17 cellular contexts compared by ENCODE assay signal in genomic region chr5:159128070-159128507, GRCh38. TPM values are rescaled to one million over a fixed set of nuclear protein-coding genes. Genes with fewer than 3 reads are reported as not detected.
DNase-seq lines count a peak whose midpoint lies in the region; ATAC-seq, FAIRE-seq and TF ChIP-seq lines count a peak whose summit lies in the region.
"Had no signal": no experiment of that assay in that cellular context is flagged by ENCODE, and none has a peak within 500 bp of the region (broad histone marks: within the 10 kb centered on the region; RNA-seq: fewer than 3 reads in every experiment).

No MANE protein-coding gene starts in this region.

- H3K4me2 ChIP-seq in SK-N-SH (no peak overlapping the region), K562 (ENCODE audit: insufficient read depth, low read length) (peak overlapping the region; percentile 14; the same call in 1 of the 2 replicates), trophoblast cell (ENCODE audit: low read length) (no peak overlapping the region), GM23338 (no peak overlapping the region)
- H3K4me2 ChIP-seq: BLaER1 had no signal

- no peaks in the 10 kb centered on the region for H3K36me3 Mint-ChIP-seq in GM23338 (ENCODE audit: low read depth)

- H2AK5ac ChIP-seq in trophoblast cell (ENCODE audit: low read length), result no peak overlapping the region

- H3K27me3 Mint-ChIP-seq in GM23338 (ENCODE audit: insufficient read depth, low read depth, poor library complexity), result peaks cover 1% of the 10 kb centered on the region

- no peaks in the 10 kb centered on the region for H3K9me2 ChIP-seq in SK-N-SH
- H3K9me2 ChIP-seq in GM23338 (ENCODE audit: insufficient read depth), result no peaks in the 10 kb centered on the region

- H3K27me3 ChIP-seq in SK-N-SH (ENCODE audit: insufficient read depth), result no peaks in the 10 kb centered on the region; the same call in 1 of the 2 replicates
- no peaks in the 10 kb centered on the region for H3K27me3 ChIP-seq in K562 (ENCODE audit: control insufficient read depth in 2 of 2, insufficient read depth in 2 of 2, low read length in 2 of 2)
- no peaks in the 10 kb centered on the region for H3K27me3 ChIP-seq in trophoblast cell (ENCODE audit: insufficient read depth, low read length)
- H3K27me3 ChIP-seq in GM23338 (ENCODE audit: insufficient read depth), result no peaks in the 10 kb centered on the region
- H3K27me3 ChIP-seq: BLaER1 had no signal

- ATAC-seq in SK-N-SH treated with all-trans-retinoic acid at 6 μM for 48 hours (no peak), K562 (peak; percentile 94), HG02970 (IDR thresholded peaks at IDR 0.05; ENCODE audit: low FRiP score, unreplicated experiment) (no peak), GM23338 (no peak)

- in situ Hi-C loops in K562 (cut with MboI), result no loop called here

- no peak for TF ChIP-seq POLR2A in K562 (conservative IDR thresholded peaks at IDR 0.05)

- H3K36me3 ChIP-seq in SK-N-SH (replicated peaks in 1 of 2; ENCODE audit: control insufficient read depth in 1 of 2, insufficient read depth in 2 of 2, low read length in 1 of 2) (peaks cover 0 to 4% of the 10 kb centered on the region in 2 experiments), K562 (ENCODE audit: control insufficient read depth, insufficient read depth, low read length) (no peaks in the 10 kb centered on the region), trophoblast cell (ENCODE audit: control insufficient read depth in 1 of 2, insufficient read depth in 2 of 2, low read length in 2 of 2) (no peaks in the 10 kb centered on the region), GM23338 (ENCODE audit: insufficient read depth) (no peaks in the 10 kb centered on the region)
- H3K36me3 ChIP-seq: BLaER1 had no signal

- H3K79me2 ChIP-seq in SK-N-SH (ENCODE audit: insufficient read depth), result no peaks in the 10 kb centered on the region
- no peaks in the 10 kb centered on the region for H3K79me2 ChIP-seq in K562 (ENCODE audit: control insufficient read depth, insufficient read depth, low read length)
- H3K79me2 ChIP-seq in trophoblast cell (ENCODE audit: control insufficient read depth, insufficient read depth, low read length, poor library complexity), result no peaks in the 10 kb centered on the region
- no peaks in the 10 kb centered on the region for H3K79me2 ChIP-seq in GM23338 (replicated peaks; ENCODE audit: insufficient read depth)

- H3K27ac ChIP-seq in SK-N-SH (ENCODE audit: low read depth in 2 of 2, low read length in 1 of 2) (no peak overlapping the region), K562 (ENCODE audit: extremely low read depth, low read depth, low read length) (peak overlapping the region; percentile 28), trophoblast cell (ENCODE audit: low read depth, low read length) (no peak overlapping the region), GM23338 (ENCODE audit: low read depth) (no peak overlapping the region)
- H3K27ac ChIP-seq: 22Rv1, BLaER1 had no signal

- CTCF ChIA-PET in SK-N-SH (lab: Yijun Ruan, JAX), result interaction anchor here (1.2 to 1.6 kb wide), 3 partner anchors 21 to 433 kb away, joined by 5 to 6 read pairs (median 5); no protein-coding TSS in a partner anchor
- CTCF ChIA-PET in K562 (lab: Yijun Ruan, JAX; ENCODE audit: low intra/inter-chr PET ratio), result no interaction called here

- POLR2A ChIA-PET in SK-N-SH (lab: Yijun Ruan, JAX) (no interaction called here), K562 (lab: Yijun Ruan, JAX) (interaction anchor here (0.6 to 0.7 kb wide), 2 partner anchors 23 to 421 kb away, joined by 3 to 4 read pairs; no protein-coding TSS in a partner anchor)

- FAIRE-seq in K562 (lab: Jason Lieb, UNC), result peak; percentile 93
- FAIRE-seq: GM12891 had no signal

- no peak overlapping the region for H2BK120ac ChIP-seq in trophoblast cell (ENCODE audit: insufficient read depth, low read length, poor library complexity)

- H3K9ac ChIP-seq in SK-N-SH (no peak overlapping the region), K562 (ENCODE audit: insufficient read depth in 1 of 2, low read depth in 2 of 2, low read length in 2 of 2) (no peak overlapping the region), trophoblast cell (ENCODE audit: low read length) (peak overlapping the region; percentile 11)
- H3K9ac ChIP-seq: BLaER1 had no signal

- H3F3A ChIP-seq in SK-N-SH (replicated peaks; ENCODE audit: insufficient read depth), result no peaks in the 10 kb centered on the region
- H3F3A ChIP-seq in GM23338 (replicated peaks; ENCODE audit: low read depth), result no peaks in the 10 kb centered on the region

- H3K4me3 Mint-ChIP-seq in GM23338, result no peak overlapping the region
- H3K4me3 Mint-ChIP-seq: CD8-positive, alpha-beta memory T cell; HFFc6 had no signal

- 53% methylated on average over 6 of the region's 6 CpGs for WGBS in SK-N-SH (ENCODE audit: low lambda C conversion rate)
- 3% methylated on average over 6 of the region's 6 CpGs for WGBS in K562 (ENCODE audit: insufficient coverage, low coverage, missing lambda C conversion rate)
- WGBS in trophoblast cell (ENCODE audit: extremely low coverage, insufficient coverage, insufficient read length), result no CpG with 5 or more reads among the region's 6 CpGs

- H2BK5ac ChIP-seq in trophoblast cell (ENCODE audit: low read depth, low read length, poor library complexity), result no peak overlapping the region

- no peak overlapping the region for H3K14ac ChIP-seq in trophoblast cell (ENCODE audit: low read length)

- no peak overlapping the region for H2AFZ ChIP-seq in SK-N-SH (ENCODE audit: low read depth)
- H2AFZ ChIP-seq in K562 (ENCODE audit: low read depth, low read length), result no peak overlapping the region
- no peak overlapping the region for H2AFZ ChIP-seq in trophoblast cell (ENCODE audit: insufficient read depth, low read length, poor library complexity)
- no peak overlapping the region for H2AFZ ChIP-seq in GM23338

- H3K4ac ChIP-seq in trophoblast cell (ENCODE audit: low read depth, low read length), result no peak overlapping the region

- no peak overlapping the region for H3K23ac ChIP-seq in trophoblast cell (ENCODE audit: low read length)

- TF ChIP-seq EP300 in SK-N-SH (IDR thresholded peaks at IDR 0.05; ENCODE audit: borderline replicate concordance in 1 of 2, low read depth in 1 of 2, low read length in 1 of 2), result no peak
- peak; percentile 88 for TF ChIP-seq EP300 in K562 (IDR thresholded peaks at IDR 0.05; ENCODE audit: low read length)

- intact Hi-C loops in K562 (cut with micrococcal nuclease), result no loop called here

- H3K9me3 Mint-ChIP-seq in GM23338, result peaks cover 10% of the 10 kb centered on the region; the same call in 2 of the 3 replicates

- TF ChIP-seq CTCF in SK-N-SH (IDR thresholded peaks at IDR 0.05) (no peak), K562 (IDR thresholded peaks at IDR 0.05 in 2 of 3, conservative IDR thresholded peaks at IDR 0.05 in 1 of 3; ENCODE audit: insufficient read depth in 2 of 3, low read depth in 1 of 3, low read length in 3 of 3) (no peak), GM23338 (conservative IDR thresholded peaks at IDR 0.05; ENCODE audit: low read depth in 2 of 2) (no peak)

- H3K9me1 ChIP-seq in K562 (ENCODE audit: control insufficient read depth, insufficient read depth, low read length), result no peaks in the 10 kb centered on the region

- H3K18ac ChIP-seq in trophoblast cell (ENCODE audit: low read length), result no peak overlapping the region

- no peak overlapping the region for H3K27ac Mint-ChIP-seq in GM23338
- H3K27ac Mint-ChIP-seq: HFFc6 had no signal

- H3K4me1 Mint-ChIP-seq in GM23338, result no peaks in the 10 kb centered on the region
- H3K4me1 Mint-ChIP-seq: CD8-positive, alpha-beta memory T cell had no signal

- no peak overlapping the region for H4K91ac ChIP-seq in trophoblast cell (ENCODE audit: low read depth, low read length)

- H3K4me1 ChIP-seq in SK-N-SH (ENCODE audit: control insufficient read depth in 1 of 2, insufficient read depth in 2 of 2, low read depth in 1 of 2, low read length in 1 of 2), result no peaks in the 10 kb centered on the region; a peak in 2 of 4 replicates
- H3K4me1 ChIP-seq in K562 (replicated peaks in 1 of 2; ENCODE audit: control insufficient read depth in 2 of 2, insufficient read depth in 2 of 2, low read length in 2 of 2), result peaks cover 0 to 6% of the 10 kb centered on the region in 2 experiments; a peak in 3 of 5 replicates
- no peaks in the 10 kb centered on the region for H3K4me1 ChIP-seq in trophoblast cell (ENCODE audit: control insufficient read depth in 1 of 2, insufficient read depth in 2 of 2, low read length in 2 of 2)
- H3K4me1 ChIP-seq in GM23338 (ENCODE audit: insufficient read depth), result no peaks in the 10 kb centered on the region

- H4K12ac ChIP-seq in trophoblast cell (ENCODE audit: low read depth, low read length), result no peak overlapping the region

- H3K9me3 ChIP-seq in SK-N-SH (peaks cover 7% of the 10 kb centered on the region; the same call in 1 of the 2 replicates), K562 (replicated peaks; ENCODE audit: control insufficient read depth, insufficient read depth, low read depth, low read length) (no peaks in the 10 kb centered on the region), trophoblast cell (ENCODE audit: insufficient read depth, low read depth, low read length) (no peaks in the 10 kb centered on the region)

- H4K8ac ChIP-seq in trophoblast cell (ENCODE audit: low read depth, low read length), result no peak overlapping the region

- H4K20me1 ChIP-seq in SK-N-SH (ENCODE audit: insufficient read depth) (no peaks in the 10 kb centered on the region), K562 (replicated peaks; ENCODE audit: control insufficient read depth, insufficient read depth, low read length) (no peaks in the 10 kb centered on the region), GM23338 (replicated peaks; ENCODE audit: insufficient read depth) (no peaks in the 10 kb centered on the region)
- H4K20me1 ChIP-seq: BLaER1 had no signal

- TF ChIP-seq RAD21 in SK-N-SH (IDR thresholded peaks at IDR 0.05; ENCODE audit: low read length), result no peak
- no peak for TF ChIP-seq RAD21 in K562 (CRISPR knock-in tag; conservative IDR thresholded peaks at IDR 0.05 in 1 of 2, IDR thresholded peaks at IDR 0.05 in 1 of 2)

- H3K79me1 ChIP-seq in trophoblast cell (ENCODE audit: low read length), result no peaks in the 10 kb centered on the region

- no TSS peak for BruUV-seq in K562 (replicated peaks; lab: Mats Ljungman, UMichigan)

- no peak overlapping the region for H2BK12ac ChIP-seq in trophoblast cell (ENCODE audit: low read length)

- H3K4me3 ChIP-seq in SK-N-SH (ENCODE audit: low read depth in 2 of 2, low read length in 1 of 2), result no peak overlapping the region
- no peak overlapping the region for H3K4me3 ChIP-seq in K562
- peak overlapping the region; percentile 42 for H3K4me3 ChIP-seq in trophoblast cell (ENCODE audit: low read depth, low read length)
- no peak overlapping the region for H3K4me3 ChIP-seq in GM23338
- H3K4me3 ChIP-seq: BLaER1 had no signal

- DNase-seq in SK-N-SH (peak; percentile 10), HUDEP-2 (lab: John Stamatoyannopoulos, UW; ENCODE audit: unreplicated experiment in 76 of 76) (peak in 40 of 76 experiments; percentile 2 to 69 (median 26)), K562 (ENCODE audit: extremely low read depth in 1 of 4, low spot score in 3 of 4) (peak; percentile 22 to 89 (median 56)), trophoblast cell (no peak), glomerular visceral epithelial cell (ENCODE audit: extremely low spot score) (no peak), GM23338 (ENCODE audit: low spot score) (no peak)
- DNase-seq: CD8-positive, alpha-beta memory T cell; DMS53; HCEC 1CT; HFFc6; IMR-90 had no signal

RNA-seq across cellular contexts. Expression of gene EBF1, which starts 28.4 kb away (rescaled TPM):
- polyA plus RNA-seq in SK-N-SH (2012; rRNA removed), result 0.26 and 0.36 TPM in 2 replicates
- 0.23 and 0.33 TPM in 2 replicates for polyA plus RNA-seq in SK-N-SH (2012; cell fraction: cytosol; rRNA removed)
- polyA plus RNA-seq in SK-N-SH (2012; cell fraction: nucleus; rRNA removed), result 0.42 TPM in 2 replicates
- total RNA-seq in K562 (2011; cell fraction: chromatin; rRNA removed; ENCODE audit: low replicate concordance), result 0.37 and 1.5 TPM in 2 replicates
- 0.17 and 0.26 TPM in 2 replicates for total RNA-seq in K562 (2011; cell fraction: nucleolus; rRNA removed)
- 0.38 and 0.44 TPM in 2 replicates for total RNA-seq in K562 (2011; cell fraction: nucleoplasm; rRNA removed)
- total RNA-seq in K562 (2014; rRNA removed), result 0.16 and 0.36 TPM in 2 replicates
- not detected in 2 replicates for total RNA-seq in K562 (2014; rRNA removed; fragmentation: Illumina TruSeq; extraction: Trizol)
- total RNA-seq in K562 (2015; rRNA removed; fragmentation: Illumina TruSeq; extraction: Trizol), result not detected in 2 replicates
- 0.07 and 0.24 TPM in 2 replicates for total RNA-seq in K562 (2021)
- polyA plus RNA-seq in K562 (2011; rRNA removed), result 0.07 TPM in 1 of 2 replicates, not detected in the other
- not detected in 2 replicates for polyA plus RNA-seq in K562 (2011; cell fraction: cytosol; rRNA removed)
- 0.23 TPM in 1 of 2 replicates, not detected in the other for polyA plus RNA-seq in K562 (2011; cell fraction: nucleus; rRNA removed)
- polyA plus RNA-seq in K562 (2012), result 0.03 TPM in 2 replicates
- 0.12 TPM in 1 of 2 replicates, not detected in the other for polyA plus RNA-seq in K562 (2014; fragmentation: Illumina TruSeq; extraction: Trizol)
- polyA plus RNA-seq in K562 (2014; fragmentation: Nextera tagmentation; extraction: Ambion mirVana), result under 1 TPM in 1 of 2 experiments, not detected in 1; 0.13 TPM
- polyA plus RNA-seq in K562 (2014; rRNA removed), result 0.42 TPM in 1 of 2 replicates, not detected in the other
- polyA minus RNA-seq in K562 (2011; rRNA and poly(A)+ RNA removed), result not detected in 2 replicates
- polyA minus RNA-seq in K562 (2011; cell fraction: cytosol; rRNA and poly(A)+ RNA removed), result not detected in 2 replicates
- polyA minus RNA-seq in K562 (2011; cell fraction: nucleus; rRNA and poly(A)+ RNA removed), result 0.27 and 1.2 TPM in 2 replicates
- not detected in 2 replicates for polyA plus RNA-seq in trophoblast cell (2013)
- total RNA-seq in GM23338 (2014; rRNA removed; shearing (Covaris generic)), result 0.38 TPM in 1 of 2 replicates, not detected in the other
- polyA plus RNA-seq in GM23338 (2016; fragmentation: Nextera tagmentation; extraction: Ambion mirVana), result 0.28 and 0.53 TPM in 2 replicates
- total RNA-seq: G401 had no signal
- polyA plus RNA-seq: CD8-positive, alpha-beta memory T cell had no signal

Comparison
In these comparisons a context has a peak if more than half of its experiments do, and no peak if none do; other contexts are left out.
1. DNase-seq: peak in SK-N-SH (single experiment), HUDEP-2 (40 of 76) and K562 (4 of 4); none in trophoblast cell (0 of 2), glomerular visceral epithelial cell (single experiment) and GM23338 (single experiment).
2. Of the 27 proteins assayed by ChIP-seq in both K562 and SK-N-SH: peak only in K562: EP300, GATA2, NFIC, NRF1, POLR2AphosphoS5 and RCOR1; only in SK-N-SH: none; in both: none; in neither: 18; mixed calls (peak in some experiments, not most) for 3.